ENCODE assay signal across 7 cellular contexts in genomic region chr15:37098468-37099320, GRCh38. TPM values are rescaled to one million over a fixed set of nuclear protein-coding genes. Genes with fewer than 3 reads are reported as not detected.
DNase-seq lines count a peak whose midpoint lies in the region; ATAC-seq lines count a peak whose summit lies in the region.

No MANE protein-coding gene starts in this region.

- peaks cover 0 to 37% (median 14%) of the 10 kb centered on the region in 5 donors for H3K27me3 ChIP-seq in subcutaneous abdominal adipose tissue (ENCODE audit: control insufficient read depth in 5 of 5, insufficient read depth in 4 of 5, low read length in 5 of 5)

- peak overlapping the region; percentile 84 for H3K27ac ChIP-seq in subcutaneous abdominal adipose tissue (ENCODE audit: low read depth, low read length)

- in situ Hi-C loops in G401 (cut with HindIII; ENCODE audit: low sequenced_read_pairs): no loop called here

- peaks cover 0 to 70% (median 68%) of the 10 kb centered on the region in 5 donors for H3K4me1 ChIP-seq in subcutaneous abdominal adipose tissue (ENCODE audit: control insufficient read depth in 5 of 5, insufficient read depth in 5 of 5, low read length in 5 of 5)

- no peaks in the 10 kb centered on the region for H3K9me3 ChIP-seq in subcutaneous abdominal adipose tissue (ENCODE audit: control insufficient read depth in 5 of 5, low read length in 5 of 5)

- H3K9ac ChIP-seq in subcutaneous abdominal adipose tissue (ENCODE audit: low read length in 5 of 5): peak overlapping the region in 4 of 5 donors; percentile 35 to 91 (median 70)

- peak; percentile 36 for ATAC-seq in GM21825 (IDR thresholded peaks at IDR 0.05; ENCODE audit: unreplicated experiment)

- DNase-seq in G401 (ENCODE audit: low spot score) (peak; percentile 56), NOMO-1 treated with DMSO at 0.1 percent for 48 hours (lab: John Stamatoyannopoulos, UW; ENCODE audit: unreplicated experiment) (peak; percentile 39), cerebellar cortex (ENCODE audit: low spot score) (peak; percentile 44), left kidney (ENCODE audit: low read depth, low spot score) (peak; percentile 80)
- no peak for DNase-seq in stimulated activated naive CD4-positive, alpha-beta T cell treated with Interleukin-2 at 50 U/mL for 16 hours (lab: John Stamatoyannopoulos, UW)

- H3K4me3 ChIP-seq in subcutaneous abdominal adipose tissue (ENCODE audit: low read depth in 1 of 5, low read length in 5 of 5): peak overlapping the region; percentile 78 to 89 (median 86)

- no peaks in the 10 kb centered on the region for H3K36me3 ChIP-seq in subcutaneous abdominal adipose tissue (ENCODE audit: control insufficient read depth in 5 of 5, insufficient read depth in 5 of 5, low read length in 5 of 5)

RNA-seq across cellular contexts. Expression of gene MEIS2, which starts 1.7 kb away (rescaled TPM):
- total RNA-seq in G401 (2014; rRNA removed; shearing (Covaris generic)): 80.4 and 103 TPM in 2 replicates
